In genomic region chr16:82439678-82440293, GRCh38 we compare ENCODE assay signal across 1 cellular context.
TF ChIP-seq lines count a peak whose summit lies in the region.

No MANE protein-coding gene starts in this region.

TF ChIP-seq in GM23338, 12 proteins besides CTCF, POLR2A, EP300 and RAD21 (continued from another document):
- TF ChIP-seq ETS1 (IDR thresholded peaks at IDR 0.05) (no peak), CREB1 (CRISPR knock-in tag; IDR thresholded peaks at IDR 0.05; ENCODE audit: low read depth) (no peak), ZNF331 (CRISPR knock-in tag; IDR thresholded peaks at IDR 0.05; ENCODE audit: low read depth) (no peak), JUNB (IDR thresholded peaks at IDR 0.05; ENCODE audit: unreplicated experiment) (no peak), ZNF462 (CRISPR knock-in tag; IDR thresholded peaks at IDR 0.05) (no peak)
TF ChIP-seq in GM23338: peak in this region for 0.
